Comparison of ENCODE assay signal across 9 cellular contexts in the genomic region with DNA sequence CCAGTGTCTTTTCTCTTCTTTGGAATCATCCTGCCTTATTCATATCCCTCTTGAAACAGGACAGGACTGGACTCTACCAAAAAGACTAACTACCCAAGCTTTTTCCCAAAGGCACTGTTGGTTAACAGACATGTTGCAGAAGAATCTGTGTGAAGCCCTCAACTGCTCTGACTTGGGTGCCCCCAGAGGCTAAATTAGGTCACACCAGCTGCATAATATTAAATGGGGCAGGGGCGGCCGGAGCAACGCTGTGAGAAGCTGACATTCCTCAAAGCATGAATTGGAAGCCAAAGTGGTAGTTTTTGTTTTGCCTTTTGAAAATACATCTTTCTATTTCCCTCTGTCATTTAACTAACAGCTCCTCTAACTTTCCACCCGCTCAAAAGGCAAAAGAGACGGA.
DNase-seq lines count a peak whose midpoint lies in the region; ATAC-seq and TF ChIP-seq lines count a peak whose summit lies in the region.
"Had no signal": no experiment of that assay in that cellular context is flagged by ENCODE, and none has a peak within 500 bp of the region (broad histone marks: within the 10 kb centered on the region; RNA-seq: fewer than 3 reads in every experiment).

No MANE protein-coding gene starts in this region.

- 10% methylated on average over 5 of the region's 5 CpGs for WGBS in HUES64

- intact Hi-C loops in naive thymus-derived CD4-positive, alpha-beta T cell (cut with micrococcal nuclease): no loop called here

- TF ChIP-seq CTCF in AG04449 (IDR thresholded peaks at IDR 0.05; ENCODE audit: insufficient read depth, low read length, missing control alignments) (peak; percentile 33), chondrocyte (IDR thresholded peaks at IDR 0.05) (peak; percentile 67)

- peak overlapping the region; percentile 98 for H3K27ac Mint-ChIP-seq in chondrocyte (ENCODE audit: unreplicated experiment)
- no peak overlapping the region for H3K27ac Mint-ChIP-seq in naive thymus-derived CD4-positive, alpha-beta T cell

- H3K36me3 ChIP-seq in HUES64 (ENCODE audit: insufficient read depth, low read length): no peaks in the 10 kb centered on the region
- no peaks in the 10 kb centered on the region for H3K36me3 ChIP-seq in naive thymus-derived CD4-positive, alpha-beta T cell (ENCODE audit: control insufficient read depth in 2 of 3, insufficient read depth in 3 of 3, low read length in 3 of 3)

- H3K9me3 Mint-ChIP-seq in chondrocyte (ENCODE audit: low read depth): no peaks in the 10 kb centered on the region
- H3K9me3 Mint-ChIP-seq in naive thymus-derived CD4-positive, alpha-beta T cell: peaks cover 0 to 1% (median 0%) of the 10 kb centered on the region in 11 donors

- no peaks in the 10 kb centered on the region for H3K9me3 ChIP-seq in HUES64 (ENCODE audit: insufficient read depth, low read depth, low read length)
- no peaks in the 10 kb centered on the region for H3K9me3 ChIP-seq in naive thymus-derived CD4-positive, alpha-beta T cell (ENCODE audit: control insufficient read depth in 2 of 3, low read length in 3 of 3)

- no peak overlapping the region for H3K27ac ChIP-seq in HUES64 (ENCODE audit: low read depth, low read length)
- H3K27ac ChIP-seq in layer of hippocampus (ENCODE audit: low read depth, low read length): peak overlapping the region; percentile 36
- no peak overlapping the region for H3K27ac ChIP-seq in naive thymus-derived CD4-positive, alpha-beta T cell (ENCODE audit: low read depth, low read length)

- POLR2A ChIA-PET in AG04449 (lab: Yijun Ruan, JAX): no interaction called here
- POLR2A ChIA-PET in naive thymus-derived CD4-positive, alpha-beta T cell (lab: Charles Lee): no interaction called here

- peaks cover 56% of the 10 kb centered on the region for H3K4me1 ChIP-seq in HUES64 (ENCODE audit: insufficient read depth, low read length)
- H3K4me1 ChIP-seq in naive thymus-derived CD4-positive, alpha-beta T cell (ENCODE audit: control insufficient read depth in 2 of 2, insufficient read depth in 2 of 2, low read length in 2 of 2): no peaks in the 10 kb centered on the region

- CTCF ChIA-PET in AG04449 (lab: Yijun Ruan, JAX): interaction anchor here (0.8 to 6.8 kb wide), 7 partner anchors 10 to 273 kb away, joined by 3 to 89 read pairs (median 5); a partner anchor contains a TSS
- CTCF ChIA-PET in naive thymus-derived CD4-positive, alpha-beta T cell (lab: Charles Lee): no interaction called here

- H3K27me3 Mint-ChIP-seq in chondrocyte (ENCODE audit: low read depth): no peaks in the 10 kb centered on the region
- H3K27me3 Mint-ChIP-seq in naive thymus-derived CD4-positive, alpha-beta T cell: peaks cover 17 to 45% (median 29%) of the 10 kb centered on the region in 5 donors

- H3K4me3 ChIP-seq in AG04449 (ENCODE audit: low read depth, low read length) (no peak overlapping the region), HUES64 (ENCODE audit: low read length) (peak overlapping the region; percentile 34)
- no peak overlapping the region for H3K4me3 ChIP-seq in naive thymus-derived CD4-positive, alpha-beta T cell (ENCODE audit: low read length)
- H3K4me3 ChIP-seq: K562 had no signal

- H3K36me3 Mint-ChIP-seq in chondrocyte (ENCODE audit: low read depth): no peaks in the 10 kb centered on the region
- no peaks in the 10 kb centered on the region for H3K36me3 Mint-ChIP-seq in naive thymus-derived CD4-positive, alpha-beta T cell

- H3K27me3 ChIP-seq in HUES64 (ENCODE audit: insufficient read depth, low read length): no peaks in the 10 kb centered on the region
- no peaks in the 10 kb centered on the region for H3K27me3 ChIP-seq in layer of hippocampus (ENCODE audit: control insufficient read depth, insufficient read depth, low read length)
- no peaks in the 10 kb centered on the region for H3K27me3 ChIP-seq in naive thymus-derived CD4-positive, alpha-beta T cell (ENCODE audit: control insufficient read depth in 2 of 2, insufficient read depth in 2 of 2, low read length in 2 of 2)

- DNase-seq in AG04449 (ENCODE audit: low read depth, low spot score) (no peak), chondrocyte (ENCODE audit: low spot score) (no peak), NCI-H187 (lab: John Stamatoyannopoulos, UW) (no peak), CD1c-positive myeloid dendritic cell (ENCODE audit: extremely low spot score) (no peak)
- DNase-seq in naive thymus-derived CD4-positive, alpha-beta T cell: no peak
- DNase-seq in activated effector memory CD4-positive, alpha-beta T cell treated with Interleukin-2 at 50 U/mL for 16 hours: no peak

- peaks cover 54% of the 10 kb centered on the region for H3K4me1 Mint-ChIP-seq in chondrocyte (ENCODE audit: low read depth)
- H3K4me1 Mint-ChIP-seq in naive thymus-derived CD4-positive, alpha-beta T cell: no peaks in the 10 kb centered on the region

- ATAC-seq in naive thymus-derived CD4-positive, alpha-beta T cell: no peak
- ATAC-seq: K562 had no signal

- H3K4me3 Mint-ChIP-seq in chondrocyte (ENCODE audit: unreplicated experiment): peak overlapping the region; percentile 79
- H3K4me3 Mint-ChIP-seq in naive thymus-derived CD4-positive, alpha-beta T cell: no peak overlapping the region

- no peak overlapping the region for H3K9ac ChIP-seq in HUES64 (ENCODE audit: low read depth, low read length)
